8 cellular contexts compared by ENCODE assay signal in the genomic region with DNA sequence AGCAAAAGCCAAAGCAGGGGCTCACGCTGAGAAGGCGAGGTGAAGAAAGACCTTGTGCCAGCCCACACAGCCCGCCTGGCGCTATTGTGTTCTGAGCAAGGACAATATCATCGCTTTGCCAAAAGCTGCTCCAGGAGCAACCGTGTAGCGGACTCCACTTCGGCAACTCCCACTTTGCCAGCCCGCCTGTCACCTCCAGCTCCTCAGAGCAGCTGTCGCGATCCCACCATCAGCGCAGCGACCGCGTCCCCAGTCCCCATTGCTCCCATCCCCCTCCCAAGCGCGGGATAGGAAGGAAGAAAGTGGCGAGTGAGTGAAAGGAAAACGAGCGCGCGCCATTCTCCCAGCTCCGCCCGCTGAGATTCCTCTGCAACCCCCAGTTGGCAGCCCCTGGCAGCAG. TPM values are rescaled to one million over a fixed set of nuclear protein-coding genes. Genes with fewer than 3 reads are reported as not detected.
DNase-seq lines count a peak whose midpoint lies in the region; ATAC-seq and TF ChIP-seq lines count a peak whose summit lies in the region.

No MANE protein-coding gene starts in this region.

- H3K27me3 ChIP-seq in heart left ventricle, result peaks cover 0 to 5% (median 0%) of the 10 kb centered on the region in 9 donors
- no peaks in the 10 kb centered on the region for H3K27me3 ChIP-seq in ovary

- H3K4me1 ChIP-seq in heart left ventricle, result peaks cover 0 to 6% (median 0%) of the 10 kb centered on the region in 12 donors
- no peaks in the 10 kb centered on the region for H3K4me1 ChIP-seq in ovary (ENCODE audit: insufficient read depth)

- H3K27ac ChIP-seq in heart left ventricle, result peak overlapping the region in 4 of 12 donors; percentile 9 to 60 (median 21)
- peak overlapping the region in 1 of 2 donors; percentile 27 for H3K27ac ChIP-seq in ovary

- H3K9me3 Mint-ChIP-seq in activated naive CD4-positive, alpha-beta T cell treated with anti-CD3 and anti-CD28 coated beads, Interleukin-2, amount 50 U/mL, for 24 hours, result no peaks in the 10 kb centered on the region

- H3K36me3 Mint-ChIP-seq in activated naive CD4-positive, alpha-beta T cell treated with anti-CD3 and anti-CD28 coated beads, Interleukin-2, amount 50 U/mL, for 24 hours, result peaks cover 10% of the 10 kb centered on the region

- no peak overlapping the region for H3K27ac Mint-ChIP-seq in activated naive CD4-positive, alpha-beta T cell treated with anti-CD3 and anti-CD28 coated beads, Interleukin-2, amount 50 U/mL, for 24 hours

- peak; percentile 29 for DNase-seq in activated CD4-positive, CD25-positive, alpha-beta regulatory T cell treated with anti-CD3 and anti-CD28 coated beads, Interleukin-2, amount 50 U/mL, for 72 hours
- no peak for DNase-seq in activated CD4-positive, CD25-positive, alpha-beta regulatory T cell (lab: John Stamatoyannopoulos, UW)
- DNase-seq in NCI-H510A treated with DMSO at 0.1 percent for 48 hours (lab: John Stamatoyannopoulos, UW) (peak; percentile 8), heart left ventricle (peak; percentile 5 to 58 (median 29)), ovary (peak; percentile 8 to 40 (median 30)), ureter (ENCODE audit: low spot score) (no peak)

- H3K9me3 ChIP-seq in heart left ventricle (no peaks in the 10 kb centered on the region), ovary (no peaks in the 10 kb centered on the region)

- no peak for TF ChIP-seq EP300 in ovary (IDR thresholded peaks at IDR 0.05)

- TF ChIP-seq CTCF in heart left ventricle (IDR thresholded peaks at IDR 0.05), result no peak
- TF ChIP-seq CTCF in ovary (IDR thresholded peaks at IDR 0.05), result no peak

- peak overlapping the region; percentile 95 for H3K4me3 Mint-ChIP-seq in activated naive CD4-positive, alpha-beta T cell treated with anti-CD3 and anti-CD28 coated beads, Interleukin-2, amount 50 U/mL, for 24 hours

- TF ChIP-seq POLR2A in heart left ventricle (IDR thresholded peaks at IDR 0.05) (no peak), ovary (IDR thresholded peaks at IDR 0.05) (no peak)

- peaks cover 43% of the 10 kb centered on the region for H3K4me1 Mint-ChIP-seq in activated naive CD4-positive, alpha-beta T cell treated with anti-CD3 and anti-CD28 coated beads, Interleukin-2, amount 50 U/mL, for 24 hours

- H3K4me3 ChIP-seq in heart left ventricle (peak overlapping the region; percentile 9 to 75 (median 60)), ovary (peak overlapping the region; percentile 46)

- 0 to 22% (median 11%) methylated on average over 24 of the region's 24 CpGs for WGBS in heart left ventricle, 4 donors
- WGBS in ovary, 3 donors, result 18 to 29% (median 21%) methylated on average over 24 of the region's 24 CpGs

- intact Hi-C loops in heart left ventricle (cut with DNase I), result loop anchor here in 1 of 10 donors (5.0 kb wide), 1 partner anchor 557 kb away; a partner anchor contains a TSS
- intact Hi-C loops in ovary (cut with DNase I), result no loop called here

- peak; percentile 17 to 69 (median 50) for ATAC-seq in heart left ventricle
- ATAC-seq in esophagus mucosa, result no peak

- H3K27me3 Mint-ChIP-seq in activated naive CD4-positive, alpha-beta T cell treated with anti-CD3 and anti-CD28 coated beads, Interleukin-2, amount 50 U/mL, for 24 hours, result no peaks in the 10 kb centered on the region

- H3K36me3 ChIP-seq in heart left ventricle (no peaks in the 10 kb centered on the region), ovary (no peaks in the 10 kb centered on the region)

RNA-seq across cellular contexts. Expression of a gene that starts 0.8 kb away (rescaled TPM):
- total RNA-seq in heart left ventricle (10 to 100 TPM in 1 of 9 donors, 1 to 10 TPM in 8; 4.1 to 11.6 (median 6.5) TPM), ovary (10 to 100 TPM in 5 of 7 donors, 1 to 10 TPM in 2; 9.3 to 16.2 (median 11.8) TPM), ureter (11.3 TPM), esophagus mucosa (4.5 TPM)
- polyA plus RNA-seq in heart left ventricle (1 to 10 TPM; 1.8 to 6.5 TPM), ovary (10 to 100 TPM in 1 of 2 donors, 1 to 10 TPM in 1; 9.5 to 23.0 TPM)

RNA-seq across cellular contexts. Expression of a gene that starts 59.1 kb away (rescaled TPM):
- 1 to 10 TPM in 1 of 9 donors, under 1 TPM in 8; 0.21 to 1.1 (median 0.47) TPM for total RNA-seq in heart left ventricle
- under 1 TPM; 0.04 to 0.11 TPM for polyA plus RNA-seq in heart left ventricle
- 1 to 10 TPM; 2.7 to 5.9 (median 5.1) TPM for total RNA-seq in ovary
- polyA plus RNA-seq in ovary, result 1 to 10 TPM; 1.2 to 3.3 TPM
- total RNA-seq in ureter, result 4.9 TPM
- 0.08 TPM for total RNA-seq in esophagus mucosa

Comparison
In these comparisons a context has a peak if more than half of its experiments do, and no peak if none do; other contexts are left out.
1. DNase-seq: peak in activated CD4-positive, CD25-positive, alpha-beta regulatory T cell treated with anti-CD3 and anti-CD28 coated beads, Interleukin-2, amount 50 U/mL, for 72 hours (single experiment), NCI-H510A treated with DMSO at 0.1 percent for 48 hours (single experiment), heart left ventricle (5 of 5) and ovary (5 of 5); none in activated CD4-positive, CD25-positive, alpha-beta regulatory T cell (0 of 4) and ureter (single experiment).